9 cellular contexts compared by ENCODE assay signal in genomic region chr5:95859327-95860060, GRCh38. TPM values are rescaled to one million over a fixed set of nuclear protein-coding genes. Genes with fewer than 3 reads are reported as not detected.
DNase-seq lines count a peak whose midpoint lies in the region; ATAC-seq and TF ChIP-seq lines count a peak whose summit lies in the region.
"Had no signal": no experiment of that assay in that cellular context is flagged by ENCODE, and none has a peak within 500 bp of the region (broad histone marks: within the 10 kb centered on the region; RNA-seq: fewer than 3 reads in every experiment).

No MANE protein-coding gene starts in this region.

- intact Hi-C loops in activated CD4-positive, alpha-beta memory T cell treated with anti-CD3 and anti-CD28 coated beads for 36 hours (cut with micrococcal nuclease) = loop anchor here (1.0 to 5.0 kb wide), 9 partner anchors 11 to 803 kb away; partner anchors contain the start of gene CAST

- no peaks in the 10 kb centered on the region for H3K27me3 Mint-ChIP-seq in activated CD4-positive, alpha-beta memory T cell treated with anti-CD3 and anti-CD28 coated beads for 36 hours
- H3K27me3 Mint-ChIP-seq in glutamatergic neuron (ENCODE audit: unreplicated experiment) = peaks cover 17% of the 10 kb centered on the region

- CTCF ChIA-PET in activated CD4-positive, alpha-beta memory T cell treated with anti-CD3 and anti-CD28 coated beads for 36 hours (lab: Charles Lee) = interaction anchor here (0.6 to 5.1 kb wide), 21 partner anchors 9 to 743 kb away, joined by 3 to 63 read pairs (median 3); no protein-coding TSS in a partner anchor

- ATAC-seq in GM18519 (IDR thresholded peaks at IDR 0.05; ENCODE audit: low FRiP score, unreplicated experiment) = no peak

- peak overlapping the region; percentile 35 for H3K4me3 Mint-ChIP-seq in activated CD4-positive, alpha-beta memory T cell treated with anti-CD3 and anti-CD28 coated beads for 36 hours
- H3K4me3 Mint-ChIP-seq in glutamatergic neuron (ENCODE audit: unreplicated experiment) = peak overlapping the region; percentile 43

- H3K36me3 Mint-ChIP-seq in activated CD4-positive, alpha-beta memory T cell treated with anti-CD3 and anti-CD28 coated beads for 36 hours = no peaks in the 10 kb centered on the region
- no peaks in the 10 kb centered on the region for H3K36me3 Mint-ChIP-seq in glutamatergic neuron (ENCODE audit: unreplicated experiment)
- H3K36me3 Mint-ChIP-seq: WTC11 had no signal

- peaks cover 55% of the 10 kb centered on the region for H3K4me1 Mint-ChIP-seq in activated CD4-positive, alpha-beta memory T cell treated with anti-CD3 and anti-CD28 coated beads for 36 hours (ENCODE audit: low read depth)
- peaks cover 59% of the 10 kb centered on the region for H3K4me1 Mint-ChIP-seq in glutamatergic neuron (ENCODE audit: low read depth, unreplicated experiment)

- H3K27ac Mint-ChIP-seq in activated CD4-positive, alpha-beta memory T cell treated with anti-CD3 and anti-CD28 coated beads for 36 hours = peak overlapping the region; percentile 68
- H3K27ac Mint-ChIP-seq in glutamatergic neuron (ENCODE audit: unreplicated experiment) = peak overlapping the region; percentile 64
- H3K27ac Mint-ChIP-seq: WTC11 had no signal

- DNase-seq in NCI-H1417 (lab: John Stamatoyannopoulos, UW) = peak in 2 of 3 experiments; percentile 15 to 48
- no peak for DNase-seq in NCI-H1417 treated with DMSO at 0.1 percent for 48 hours (lab: John Stamatoyannopoulos, UW)
- no peak for DNase-seq in activated CD4-positive, alpha-beta memory T cell treated with anti-CD3 and anti-CD28 coated beads for 36 hours
- DNase-seq in glutamatergic neuron = no peak
- peak; percentile 26 for DNase-seq in stimulated activated CD8-positive, alpha-beta memory T cell treated with anti-CD3 and anti-CD28 coated beads, Interleukin-4, amount 100 ng/mL, for 48 hours
- no peak for DNase-seq in effector CD8-positive, alpha-beta T cell (lab: John Stamatoyannopoulos, UW)
- no peak for DNase-seq in central memory CD4-positive, alpha-beta T cell

- POLR2A ChIA-PET in activated CD4-positive, alpha-beta memory T cell treated with anti-CD3 and anti-CD28 coated beads for 36 hours (lab: Charles Lee) = interaction anchor here (4.2 kb wide), 1 partner anchor 11 kb away, joined by 29 read pairs; no protein-coding TSS in a partner anchor

- no peaks in the 10 kb centered on the region for H3K9me3 Mint-ChIP-seq in activated CD4-positive, alpha-beta memory T cell treated with anti-CD3 and anti-CD28 coated beads for 36 hours
- H3K9me3 Mint-ChIP-seq in glutamatergic neuron (ENCODE audit: unreplicated experiment) = peaks cover 14% of the 10 kb centered on the region

- no peak for TF ChIP-seq CTCF in glutamatergic neuron (IDR thresholded peaks at IDR 0.05; ENCODE audit: partially characterized antibody, unreplicated experiment)

RNA-seq across cellular contexts. Expression of gene GLRX, which starts 37.0 kb away (rescaled TPM):
- total RNA-seq in activated CD4-positive, alpha-beta memory T cell treated with anti-CD3 and anti-CD28 coated beads for 36 hours = 10 to 100 TPM; 33.2 to 34.0 TPM
- total RNA-seq in glutamatergic neuron (ENCODE audit: unreplicated experiment) = 79.6 TPM

Comparison
In these comparisons a context has a peak if more than half of its experiments do, and no peak if none do; other contexts are left out.
1. DNase-seq: peak in NCI-H1417 (2 of 3) and stimulated activated CD8-positive, alpha-beta memory T cell treated with anti-CD3 and anti-CD28 coated beads, Interleukin-4, amount 100 ng/mL, for 48 hours (single experiment); none in NCI-H1417 treated with DMSO at 0.1 percent for 48 hours (single experiment), activated CD4-positive, alpha-beta memory T cell treated with anti-CD3 and anti-CD28 coated beads for 36 hours (single experiment), glutamatergic neuron (single experiment), effector CD8-positive, alpha-beta T cell (single experiment) and central memory CD4-positive, alpha-beta T cell (single experiment).